Comparison of ENCODE assay signal across 9 cellular contexts in the genomic region with DNA sequence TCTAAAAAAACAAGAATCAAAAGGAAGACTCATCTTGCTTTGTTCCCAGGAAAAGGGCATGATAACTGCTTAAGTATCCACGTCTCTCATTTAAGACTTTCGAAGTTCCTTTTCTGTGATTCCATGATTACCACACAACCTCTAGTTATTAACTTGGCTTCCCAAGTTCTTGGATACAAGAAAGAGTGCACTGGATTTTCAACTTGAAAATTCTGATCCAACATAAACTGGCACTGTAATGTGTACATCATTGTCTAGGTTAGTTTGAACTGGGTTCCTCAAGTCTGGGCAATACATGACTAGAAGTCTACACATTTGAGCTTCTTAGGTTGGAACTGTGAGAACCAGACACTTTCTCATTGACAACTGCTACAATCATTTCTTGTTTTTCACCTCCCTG. TPM values are rescaled to one million over a fixed set of nuclear protein-coding genes. Genes with fewer than 3 reads are reported as not detected.
DNase-seq lines count a peak whose midpoint lies in the region; ATAC-seq, FAIRE-seq and TF ChIP-seq lines count a peak whose summit lies in the region.
"Had no signal": no experiment of that assay in that cellular context is flagged by ENCODE, and none has a peak within 500 bp of the region (broad histone marks: within the 10 kb centered on the region; RNA-seq: fewer than 3 reads in every experiment).

No MANE protein-coding gene starts in this region.

- H4K20me1 ChIP-seq in osteoblast (ENCODE audit: insufficient read depth, low read length), result peaks cover 29% of the 10 kb centered on the region

- H2AFZ ChIP-seq in osteoblast (ENCODE audit: low read length), result no peak overlapping the region

- H3K4me3 ChIP-seq in MG63 (peak overlapping the region; percentile 86), ectodermal cell (ENCODE audit: insufficient read depth, low read depth, low read length) (peak overlapping the region; percentile 94), osteoblast (ENCODE audit: insufficient read depth, low read length) (peak overlapping the region; percentile 92), pancreas (peak overlapping the region in 1 of 4 donors; percentile 73)

- no peaks in the 10 kb centered on the region for H3K27me3 ChIP-seq in MG63
- H3K27me3 ChIP-seq in ectodermal cell (ENCODE audit: control insufficient read depth, insufficient read depth, low read length, poor library complexity, severe bottlenecking), result no peaks in the 10 kb centered on the region
- no peaks in the 10 kb centered on the region for H3K27me3 ChIP-seq in osteoblast (ENCODE audit: insufficient read depth, low read length)
- H3K27me3 ChIP-seq in pancreas, result no peaks in the 10 kb centered on the region
- H3K27me3 ChIP-seq: SJSA1 had no signal

- peaks cover 94% of the 10 kb centered on the region for H3K79me2 ChIP-seq in osteoblast (ENCODE audit: insufficient read depth, low read length)

- ATAC-seq in HG03469 (IDR thresholded peaks at IDR 0.05; ENCODE audit: unreplicated experiment), result no peak
- no peak for ATAC-seq in HG03280 (IDR thresholded peaks at IDR 0.05; ENCODE audit: unreplicated experiment)
- no peak for ATAC-seq in pancreas

- WGBS in ectodermal cell, 2 experiments, result 63 to 74% methylated on average over 2 of the region's 2 CpGs
- 40 to 55% methylated on average over 2 of the region's 2 CpGs for WGBS in pancreas, 2 donors

- H3K9me3 ChIP-seq in MG63, result no peaks in the 10 kb centered on the region
- H3K9me3 ChIP-seq in ectodermal cell (ENCODE audit: control insufficient read depth, low read length), result no peaks in the 10 kb centered on the region
- H3K9me3 ChIP-seq in osteoblast (ENCODE audit: low read depth, low read length), result no peaks in the 10 kb centered on the region
- no peaks in the 10 kb centered on the region for H3K9me3 ChIP-seq in pancreas
- H3K9me3 ChIP-seq: SJSA1 had no signal

- intact Hi-C loops in pancreas (cut with DNase I), result no loop called here

- no peaks in the 10 kb centered on the region for H3K36me3 ChIP-seq in MG63
- H3K36me3 ChIP-seq in ectodermal cell (ENCODE audit: control insufficient read depth, insufficient read depth, low read length), result no peaks in the 10 kb centered on the region
- no peaks in the 10 kb centered on the region for H3K36me3 ChIP-seq in osteoblast (ENCODE audit: insufficient read depth, low read length)
- H3K36me3 ChIP-seq in pancreas, result no peaks in the 10 kb centered on the region
- H3K36me3 ChIP-seq: SJSA1 had no signal

- DNase-seq in ELR (ENCODE audit: low read depth) (peak; percentile 11), MG63 (no peak), osteoblast (ENCODE audit: insufficient read length, low spot score, missing footprints) (no peak), kidney glomerular epithelial cell (lab: John Stamatoyannopoulos, UW) (no peak), pancreas (no peak)

- H3K27ac ChIP-seq in ectodermal cell (ENCODE audit: insufficient read depth, low read depth, low read length, poor library complexity, severe bottlenecking), result no peak overlapping the region
- peak overlapping the region; percentile 93 for H3K27ac ChIP-seq in osteoblast (ENCODE audit: low read depth, low read length)
- no peak overlapping the region for H3K27ac ChIP-seq in pancreas
- H3K27ac ChIP-seq: SJSA1 had no signal

- peaks cover 8% of the 10 kb centered on the region for H3K4me1 ChIP-seq in ectodermal cell (ENCODE audit: control insufficient read depth, insufficient read depth, low read length)
- peaks cover 14% of the 10 kb centered on the region for H3K4me1 ChIP-seq in osteoblast (ENCODE audit: insufficient read depth, low read length)
- H3K4me1 ChIP-seq in pancreas, result peaks cover 15 to 36% (median 22%) of the 10 kb centered on the region in 3 donors

- peak overlapping the region; percentile 96 for H3K4me2 ChIP-seq in osteoblast (ENCODE audit: insufficient read depth, low read length)

- no peak for TF ChIP-seq CTCF in osteoblast (IDR thresholded peaks at IDR 0.05; ENCODE audit: extremely low read depth, low read depth, low read length)
- no peak for TF ChIP-seq CTCF in pancreas (IDR thresholded peaks at IDR 0.05)

- no peak for FAIRE-seq in pancreas (lab: Jason Lieb, UNC)

RNA-seq across cellular contexts. Expression of a gene that starts 1.6 kb away (rescaled TPM):
- 0.53 and 1.4 TPM in 2 replicates for total RNA-seq in MG63 (2014; rRNA removed; shearing (Covaris generic); ENCODE audit: low replicate concordance)
- 10.8 TPM for polyA plus RNA-seq in ectodermal cell (2013, experiment 1 of 4)
- 12.8 TPM for polyA plus RNA-seq in ectodermal cell (2013, experiment 2 of 4)
- 10.0 TPM for polyA plus RNA-seq in ectodermal cell (2013, experiment 3 of 4)
- polyA plus RNA-seq in ectodermal cell (2013, experiment 4 of 4), result 12.4 TPM
- total RNA-seq in osteoblast (11.9 and 12.7 TPM in 2 replicates), pancreas (1 to 10 TPM; 5.1 to 9.2 (median 6.1) TPM)
- polyA plus RNA-seq in pancreas, result 1 to 10 TPM; 1.5 to 2.5 TPM

RNA-seq across cellular contexts. Expression of a gene that starts 1.8 kb away (rescaled TPM):
- 1.2 and 3.4 TPM in 2 replicates for total RNA-seq in MG63 (2014; rRNA removed; shearing (Covaris generic); ENCODE audit: low replicate concordance)
- polyA plus RNA-seq in ectodermal cell (2013, experiment 1 of 4), result 14.7 TPM
- polyA plus RNA-seq in ectodermal cell (2013, experiment 2 of 4), result 12.4 TPM
- 15.5 TPM for polyA plus RNA-seq in ectodermal cell (2013, experiment 3 of 4)
- 13.3 TPM for polyA plus RNA-seq in ectodermal cell (2013, experiment 4 of 4)
- total RNA-seq in osteoblast (25.6 and 27.1 TPM in 2 replicates), pancreas (10 to 100 TPM in 1 of 6 donors, 1 to 10 TPM in 5; 6.6 to 13.3 (median 7.8) TPM)
- polyA plus RNA-seq in pancreas, result 1 to 10 TPM; 3.4 to 7.3 TPM
